ENCODE assay signal across 28 cellular contexts in the genomic region with DNA sequence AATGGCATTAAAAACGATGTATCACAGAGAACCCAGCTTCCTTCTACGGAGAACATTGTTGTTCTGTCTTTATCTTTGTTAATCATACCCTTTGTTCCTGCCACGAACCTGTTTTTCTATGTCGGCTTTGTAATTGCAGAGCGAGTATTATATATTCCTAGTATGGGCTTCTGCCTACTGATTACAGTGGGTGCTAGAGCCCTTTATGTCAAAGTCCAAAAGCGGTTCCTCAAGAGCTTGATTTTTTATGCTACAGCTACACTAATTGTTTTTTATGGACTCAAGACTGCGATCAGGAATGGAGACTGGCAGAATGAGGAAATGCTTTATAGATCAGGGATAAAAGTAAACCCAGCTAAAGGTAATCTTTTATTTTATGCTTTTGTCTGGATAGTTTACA.
"Had no signal": no experiment of that assay in that cellular context is flagged by ENCODE, and none has a peak within 500 bp of the region (broad histone marks: within the 10 kb centered on the region; RNA-seq: fewer than 3 reads in every experiment).

No MANE protein-coding gene starts in this region.

- H3K27me3 ChIP-seq: breast epithelium, SJCRH30 had no signal

- H3K27ac Mint-ChIP-seq: activated CD4-positive, alpha-beta memory T cell treated with anti-CD3 and anti-CD28 coated beads, Interleukin-2, amount 10 ng/mL, durations not matched to agents 7 days and 5 days; activated CD4-positive, alpha-beta T cell treated with anti-CD3 and anti-CD28 coated beads for 36 hours; activated naive CD4-positive, alpha-beta T cell treated with anti-CD3 and anti-CD28 coated beads for 36 hours; activated naive CD8-positive, alpha-beta T cell treated with anti-CD3 and anti-CD28 coated beads for 36 hours; activated T-helper 17 cell treated with anti-CD3 and anti-CD28 coated beads, Interleukin-2, amount 50 U/mL, for 72 hours; IgD-negative memory B cell had no signal

- H3K4me2 ChIP-seq: SK-N-SH had no signal

- DNase-seq: activated CD4-positive, alpha-beta memory T cell treated with anti-CD3 and anti-CD28 coated beads, Interleukin-2, amount 10 ng/mL, durations not matched to agents 7 days and 5 days; activated CD4-positive, alpha-beta T cell treated with anti-CD3 and anti-CD28 coated beads for 36 hours; activated CD4-positive, alpha-beta T cell treated with anti-CD3 and anti-CD28 coated beads, Interleukin-2, amount 50 U/mL, for 1 hour; activated gamma-delta T cell; activated naive CD4-positive, alpha-beta T cell treated with anti-CD3 and anti-CD28 coated beads for 36 hours; activated naive CD8-positive, alpha-beta T cell treated with anti-CD3 and anti-CD28 coated beads for 36 hours; activated T-cell treated with anti-CD3 and anti-CD28 coated beads for 4 hours; activated T-cell treated with anti-CD3 and anti-CD28 coated beads, Interleukin-2, amount 50 U/mL, for 48 hours; aorta; KG1; NCI-H1092; NCI-H1930; NCI-H2107; NCI-H2171 treated with DMSO at 0.1 percent for 48 hours; NCI-H345; NCI-H510A; NCI-H526 treated with DMSO at 0.1 percent for 48 hours; NCI-H82; Right ventricle myocardium superior; SJCRH30; SK-N-SH; T-helper 1 cell; WERI-Rb-1 had no signal

- H3K9me3 ChIP-seq: breast epithelium, SJCRH30, SK-N-SH had no signal

- ATAC-seq: activated CD4-positive, alpha-beta T cell treated with anti-CD3 and anti-CD28 coated beads for 36 hours; activated T-helper 17 cell treated with anti-CD3 and anti-CD28 coated beads, Interleukin-2, amount 50 U/mL, for 72 hours; Panc1 had no signal

- H3K4me1 ChIP-seq: breast epithelium, SJCRH30 had no signal

- H3K36me3 ChIP-seq: breast epithelium, SJCRH30, WERI-Rb-1 had no signal

- H3K27ac ChIP-seq: breast epithelium, RWPE1, SJCRH30, WERI-Rb-1 had no signal

- H3K4me1 Mint-ChIP-seq: activated CD4-positive, alpha-beta memory T cell treated with anti-CD3 and anti-CD28 coated beads, Interleukin-2, amount 10 ng/mL, durations not matched to agents 7 days and 5 days; activated CD4-positive, alpha-beta T cell treated with anti-CD3 and anti-CD28 coated beads for 36 hours; activated naive CD8-positive, alpha-beta T cell treated with anti-CD3 and anti-CD28 coated beads for 36 hours; activated T-helper 17 cell treated with anti-CD3 and anti-CD28 coated beads, Interleukin-2, amount 50 U/mL, for 72 hours; IgD-negative memory B cell had no signal

- H3K36me3 Mint-ChIP-seq: activated naive CD8-positive, alpha-beta T cell treated with anti-CD3 and anti-CD28 coated beads for 36 hours had no signal

- H3K4me3 Mint-ChIP-seq: activated CD4-positive, alpha-beta memory T cell treated with anti-CD3 and anti-CD28 coated beads, Interleukin-2, amount 10 ng/mL, durations not matched to agents 7 days and 5 days; activated CD4-positive, alpha-beta T cell treated with anti-CD3 and anti-CD28 coated beads for 36 hours; activated naive CD4-positive, alpha-beta T cell treated with anti-CD3 and anti-CD28 coated beads for 36 hours; activated naive CD8-positive, alpha-beta T cell treated with anti-CD3 and anti-CD28 coated beads for 36 hours; activated T-helper 17 cell treated with anti-CD3 and anti-CD28 coated beads, Interleukin-2, amount 50 U/mL, for 72 hours; IgD-negative memory B cell had no signal

- H3K27me3 Mint-ChIP-seq: activated CD4-positive, alpha-beta memory T cell treated with anti-CD3 and anti-CD28 coated beads, Interleukin-2, amount 10 ng/mL, durations not matched to agents 7 days and 5 days; activated CD4-positive, alpha-beta T cell treated with anti-CD3 and anti-CD28 coated beads for 36 hours; activated naive CD8-positive, alpha-beta T cell treated with anti-CD3 and anti-CD28 coated beads for 36 hours; activated T-helper 17 cell treated with anti-CD3 and anti-CD28 coated beads, Interleukin-2, amount 50 U/mL, for 72 hours; IgD-negative memory B cell had no signal

- H3K9me3 Mint-ChIP-seq: activated CD4-positive, alpha-beta memory T cell treated with anti-CD3 and anti-CD28 coated beads, Interleukin-2, amount 10 ng/mL, durations not matched to agents 7 days and 5 days; activated naive CD4-positive, alpha-beta T cell treated with anti-CD3 and anti-CD28 coated beads for 36 hours; activated naive CD8-positive, alpha-beta T cell treated with anti-CD3 and anti-CD28 coated beads for 36 hours; activated T-helper 17 cell treated with anti-CD3 and anti-CD28 coated beads, Interleukin-2, amount 50 U/mL, for 72 hours had no signal

- H3K4me3 ChIP-seq: breast epithelium, SJCRH30 had no signal

- H3K9ac ChIP-seq: SK-N-SH had no signal

- H3K9me2 ChIP-seq: SK-N-SH had no signal
